ENCODE assay signal across 7 cellular contexts in the genomic region with DNA sequence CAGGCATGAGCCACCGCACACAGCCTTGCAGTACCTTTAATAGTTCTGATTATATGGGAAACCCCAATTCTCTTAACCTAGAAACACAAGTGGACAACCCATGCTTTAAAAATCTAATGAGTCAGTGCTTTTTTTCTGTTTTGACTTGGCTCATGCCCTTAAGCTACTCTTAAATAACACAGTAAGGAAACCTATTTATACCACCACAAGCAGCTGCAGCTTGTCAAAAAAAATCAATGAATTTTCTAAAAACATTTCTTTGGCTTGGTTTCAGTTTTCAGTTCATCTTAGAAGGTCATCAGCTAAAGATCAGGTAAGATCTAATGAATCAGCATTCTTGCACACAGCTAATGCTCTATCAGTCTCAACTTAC.
A peak's percentile ranks its signal among the peaks of the same experiment; 100 is the strongest.
DNase-seq lines count a peak whose midpoint lies in the region; ATAC-seq and TF ChIP-seq lines count a peak whose summit lies in the region.

No MANE protein-coding gene starts in this region.

- no peaks in the 10 kb centered on the region for H4K20me1 ChIP-seq in OCI-LY7 (ENCODE audit: insufficient read depth, low read length)

- H3K79me2 ChIP-seq in OCI-LY7 (ENCODE audit: insufficient read depth, low read depth, low read length): no peaks in the 10 kb centered on the region

- H3K27ac ChIP-seq in RWPE1: no peak overlapping the region
- peak overlapping the region in 3 of 4 donors; percentile 5 to 69 (median 67) for H3K27ac ChIP-seq in sigmoid colon
- H3K27ac ChIP-seq in lower lobe of right lung: no peak overlapping the region
- H3K27ac ChIP-seq in OCI-LY7 (ENCODE audit: low read depth, low read length, poor library complexity, severe bottlenecking): no peak overlapping the region

- H3K4me3 ChIP-seq in sigmoid colon (no peak overlapping the region), lower lobe of right lung (no peak overlapping the region), OCI-LY7 (ENCODE audit: low read depth, low read length, poor library complexity, severe bottlenecking) (no peak overlapping the region)

- POLR2A ChIA-PET in RWPE1 (lab: Yijun Ruan, JAX; ENCODE audit: low non-redundant PET) (interaction anchor here (0.6 kb wide), 1 partner anchor 21 kb away, joined by 14 read pairs; no protein-coding TSS in a partner anchor), OCI-LY7 (lab: Charles Lee) (no interaction called here)

- TF ChIP-seq EP300 in sigmoid colon (IDR thresholded peaks at IDR 0.05): no peak

- H3K9me3 ChIP-seq in sigmoid colon: no peaks in the 10 kb centered on the region
- H3K9me3 ChIP-seq in lower lobe of right lung: no peaks in the 10 kb centered on the region
- H3K9me3 ChIP-seq in OCI-LY7 (ENCODE audit: low read length): no peaks in the 10 kb centered on the region

- no peaks in the 10 kb centered on the region for H3K36me3 ChIP-seq in sigmoid colon
- no peaks in the 10 kb centered on the region for H3K36me3 ChIP-seq in lower lobe of right lung
- no peaks in the 10 kb centered on the region for H3K36me3 ChIP-seq in OCI-LY7 (ENCODE audit: insufficient read depth, low read length)

- no peak for TF ChIP-seq POLR2A in sigmoid colon (IDR thresholded peaks at IDR 0.05)

- H3K9me2 ChIP-seq in OCI-LY7 (ENCODE audit: insufficient read depth, low read length): no peaks in the 10 kb centered on the region

- H3K4me1 ChIP-seq in sigmoid colon (peaks cover 0 to 76% (median 68%) of the 10 kb centered on the region in 4 donors), lower lobe of right lung (peaks cover 6% of the 10 kb centered on the region), OCI-LY7 (ENCODE audit: insufficient read depth, low read length, poor library complexity, severe bottlenecking) (no peaks in the 10 kb centered on the region)

- no peak for TF ChIP-seq CTCF in RWPE1 (conservative IDR thresholded peaks at IDR 0.05; ENCODE audit: low read depth)
- TF ChIP-seq CTCF in sigmoid colon (IDR thresholded peaks at IDR 0.05): no peak
- no peak for TF ChIP-seq CTCF in lower lobe of right lung (IDR thresholded peaks at IDR 0.05)
- no peak for TF ChIP-seq CTCF in OCI-LY7 (conservative IDR thresholded peaks at IDR 0.05; ENCODE audit: low read length)

- ATAC-seq in HG02870 (IDR thresholded peaks at IDR 0.05; ENCODE audit: unreplicated experiment): peak; percentile 79
- ATAC-seq in lower lobe of right lung: no peak

- intact Hi-C loops in sigmoid colon (cut with DNase I): loop anchor here (2.0 kb wide), 1 partner anchor 76 kb away; no protein-coding TSS in a partner anchor
- intact Hi-C loops in lower lobe of right lung (cut with DNase I): no loop called here
- intact Hi-C loops in OCI-LY7 (cut with micrococcal nuclease; ENCODE audit: unreplicated experiment): loop anchor here (10.0 kb wide), 1 partner anchor 78 kb away; no protein-coding TSS in a partner anchor

- DNase-seq in GM19238 (ENCODE audit: insufficient read length, low spot score): peak; percentile 10
- peak; percentile 51 for DNase-seq in RWPE1 (ENCODE audit: low spot score)
- no peak for DNase-seq in sigmoid colon
- DNase-seq in lower lobe of right lung: no peak
- no peak for DNase-seq in DMS53 (lab: John Stamatoyannopoulos, UW)
- DNase-seq in OCI-LY7 (ENCODE audit: low spot score): no peak

- no peaks in the 10 kb centered on the region for H3K27me3 ChIP-seq in sigmoid colon
- no peaks in the 10 kb centered on the region for H3K27me3 ChIP-seq in lower lobe of right lung (ENCODE audit: low read depth)

- no TSS peak for BruUV-seq in OCI-LY7 (replicated peaks; lab: Mats Ljungman, UMichigan)

- WGBS in sigmoid colon, 2 donors: 87 to 88% methylated on average over 1 of the region's 1 CpG

- CTCF ChIA-PET in RWPE1 (lab: Yijun Ruan, JAX) (interaction anchor here (0.6 kb wide), 1 partner anchor 1656 kb away, joined by 4 read pairs; no protein-coding TSS in a partner anchor), OCI-LY7 (lab: Charles Lee; ENCODE audit: unreplicated experiment) (no interaction called here)

- H2AFZ ChIP-seq in OCI-LY7 (ENCODE audit: low read length): no peak overlapping the region

- H3K4me2 ChIP-seq in OCI-LY7 (ENCODE audit: low read length): no peak overlapping the region

Comparison
In these comparisons a context has a peak if more than half of its experiments do, and no peak if none do; other contexts are left out.
1. DNase-seq: peak in GM19238 (single experiment) and RWPE1 (single experiment); none in sigmoid colon (single experiment), lower lobe of right lung (single experiment), DMS53 (single experiment) and OCI-LY7 (single experiment).
2. H3K27ac ChIP-seq: peak in sigmoid colon (3 of 4); none in RWPE1 (single experiment), lower lobe of right lung (single experiment) and OCI-LY7 (single experiment).